In the genomic region with DNA sequence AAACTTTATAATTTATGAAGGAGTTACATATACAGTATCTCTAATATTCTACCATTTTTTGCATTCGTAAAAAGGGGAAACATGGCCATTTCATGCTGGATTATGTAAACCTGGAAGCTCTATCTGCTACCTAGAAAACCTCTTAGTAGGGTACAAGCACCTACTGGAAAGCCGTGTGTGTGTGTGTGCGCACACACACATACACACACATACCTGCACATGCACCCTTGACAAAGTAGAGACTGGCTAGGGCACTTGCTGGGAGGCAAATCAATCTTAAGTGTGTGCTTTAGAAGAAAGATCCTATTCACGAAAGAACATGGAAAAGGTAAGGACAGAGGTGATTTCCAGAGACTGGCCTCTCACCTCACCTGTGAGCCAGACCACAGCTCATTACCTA, we compare ENCODE assay signal across 17 cellular contexts.
"Had no signal": no experiment of that assay in that cellular context is flagged by ENCODE, and none has a peak within 500 bp of the region (broad histone marks: within the 10 kb centered on the region; RNA-seq: fewer than 3 reads in every experiment).

No MANE protein-coding gene starts in this region.

- H3K4me1 ChIP-seq: body of pancreas had no signal

- H3K36me3 Mint-ChIP-seq: activated CD4-positive, alpha-beta memory T cell treated with anti-CD3 and anti-CD28 coated beads for 36 hours; activated naive CD8-positive, alpha-beta T cell treated with anti-CD3 and anti-CD28 coated beads, Interleukin-2, amount 10 ng/mL, durations not matched to agents 7 days and 5 days; natural killer cell; stimulated activated naive B cell treated with anti-CD40 and anti-IgM and Interleukin-4, amounts not matched to agents 10 μg/mL and 1 μg/mL and 100 μg/mL, for 72 hours had no signal

- H3K4me3 ChIP-seq: body of pancreas, sigmoid colon had no signal

- H3K4me3 Mint-ChIP-seq: activated B cell treated with CpG ODN at 0.5 μM for 24 hours; activated CD4-positive, alpha-beta memory T cell treated with anti-CD3 and anti-CD28 coated beads for 36 hours; activated naive CD8-positive, alpha-beta T cell treated with anti-CD3 and anti-CD28 coated beads, Interleukin-2, amount 10 ng/mL, durations not matched to agents 7 days and 5 days; effector memory CD8-positive, alpha-beta T cell; natural killer cell; stimulated activated naive B cell treated with anti-CD40 and anti-IgM and Interleukin-4, amounts not matched to agents 10 μg/mL and 1 μg/mL and 100 μg/mL, for 72 hours had no signal

- H3K27me3 Mint-ChIP-seq: activated B cell treated with CpG ODN at 0.5 μM for 24 hours; activated naive CD8-positive, alpha-beta T cell treated with anti-CD3 and anti-CD28 coated beads, Interleukin-2, amount 10 ng/mL, durations not matched to agents 7 days and 5 days; effector memory CD8-positive, alpha-beta T cell; stimulated activated naive B cell treated with anti-CD40 and anti-IgM and Interleukin-4, amounts not matched to agents 10 μg/mL and 1 μg/mL and 100 μg/mL, for 72 hours had no signal

- H3K27me3 ChIP-seq: body of pancreas, neutrophil, sigmoid colon had no signal

- ATAC-seq: effector memory CD8-positive, alpha-beta T cell; left ventricle myocardium superior; natural killer cell; stimulated activated naive B cell treated with anti-CD40 and anti-IgM and Interleukin-4, amounts not matched to agents 10 μg/mL and 1 μg/mL and 100 μg/mL, for 72 hours had no signal

- H3K9me3 Mint-ChIP-seq: activated B cell treated with CpG ODN at 0.5 μM for 24 hours; activated CD4-positive, alpha-beta memory T cell treated with anti-CD3 and anti-CD28 coated beads for 36 hours had no signal

- H3K4me1 Mint-ChIP-seq: activated B cell treated with CpG ODN at 0.5 μM for 24 hours; activated naive CD8-positive, alpha-beta T cell treated with anti-CD3 and anti-CD28 coated beads, Interleukin-2, amount 10 ng/mL, durations not matched to agents 7 days and 5 days; natural killer cell; stimulated activated naive B cell treated with anti-CD40 and anti-IgM and Interleukin-4, amounts not matched to agents 10 μg/mL and 1 μg/mL and 100 μg/mL, for 72 hours had no signal

- H3K27ac Mint-ChIP-seq: activated B cell treated with CpG ODN at 0.5 μM for 24 hours; activated CD4-positive, alpha-beta memory T cell treated with anti-CD3 and anti-CD28 coated beads for 36 hours; activated naive CD8-positive, alpha-beta T cell treated with anti-CD3 and anti-CD28 coated beads, Interleukin-2, amount 10 ng/mL, durations not matched to agents 7 days and 5 days; effector memory CD8-positive, alpha-beta T cell; natural killer cell; stimulated activated naive B cell treated with anti-CD40 and anti-IgM and Interleukin-4, amounts not matched to agents 10 μg/mL and 1 μg/mL and 100 μg/mL, for 72 hours had no signal

- H3K36me3 ChIP-seq: neutrophil, sigmoid colon had no signal

- H3K27ac ChIP-seq: body of pancreas, neutrophil, sigmoid colon had no signal

- H3K9me3 ChIP-seq: body of pancreas, neutrophil, sigmoid colon had no signal

- DNase-seq: activated B cell treated with CpG ODN at 0.5 μM for 24 hours; activated CD4-positive, alpha-beta memory T cell treated with anti-CD3 and anti-CD28 coated beads for 36 hours; activated CD4-positive, alpha-beta T cell treated with anti-CD3 and anti-CD28 coated beads for 4 hours; activated naive CD4-positive, alpha-beta T cell; activated naive CD8-positive, alpha-beta T cell treated with anti-CD3 and anti-CD28 coated beads, Interleukin-2, amount 10 ng/mL, durations not matched to agents 7 days and 5 days; activated T-cell treated with anti-CD3 and anti-CD28 coated beads for 4 hours; amygdala; caudate nucleus; effector memory CD8-positive, alpha-beta T cell; left ventricle myocardium superior; natural killer cell; sigmoid colon; stimulated activated naive B cell treated with anti-CD40 and anti-IgM and Interleukin-4, amounts not matched to agents 10 μg/mL and 1 μg/mL and 100 μg/mL, for 72 hours; T-helper 1 cell; T-helper 9 cell had no signal
